In the genomic region with DNA sequence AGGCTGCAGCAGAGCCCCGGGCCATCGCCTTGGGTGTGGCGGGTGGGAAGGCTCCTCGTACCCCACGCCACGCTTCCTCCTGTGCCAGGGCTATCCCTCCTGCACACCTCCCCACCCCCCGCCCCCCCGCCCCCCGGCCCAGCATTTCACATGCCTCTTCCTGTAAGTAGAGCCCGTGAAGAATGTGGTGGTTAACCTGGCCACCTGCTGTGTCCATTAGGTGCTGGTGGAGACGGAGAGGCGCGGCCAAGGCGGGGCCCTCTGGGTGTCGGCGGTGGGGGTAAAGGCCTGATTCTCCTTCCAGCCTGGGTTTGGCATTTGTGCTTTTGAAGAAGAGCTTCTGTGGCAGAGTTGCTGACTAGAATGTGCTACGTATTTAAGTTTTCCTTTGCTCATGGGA, we compare ENCODE assay signal across 21 cellular contexts.
"Had no signal": no experiment of that assay in that cellular context is flagged by ENCODE, and none has a peak within 500 bp of the region (broad histone marks: within the 10 kb centered on the region; RNA-seq: fewer than 3 reads in every experiment).

No MANE protein-coding gene starts in this region.

- H3K4me3 ChIP-seq: dorsolateral prefrontal cortex, hepatocyte, left lung, neural progenitor cell, psoas muscle, testis, upper lobe of left lung had no signal

- H3K9me3 ChIP-seq: left lung, psoas muscle, testis, upper lobe of left lung had no signal

- FAIRE-seq: keratinocyte had no signal

- H3K27ac ChIP-seq: dorsolateral prefrontal cortex, foreskin keratinocyte, hepatocyte, left lung, neural progenitor cell, psoas muscle, testis, upper lobe of left lung, WERI-Rb-1 had no signal

- ATAC-seq: foreskin keratinocyte, left lung, psoas muscle, right cardiac atrium had no signal

- DNase-seq: activated CD4-positive, alpha-beta memory T cell treated with anti-CD3 and anti-CD28 coated beads for 36 hours; activated CD4-positive, alpha-beta T cell treated with anti-CD3 and anti-CD28 coated beads for 4 hours; activated naive CD4-positive, alpha-beta T cell treated with anti-CD3 and anti-CD28 coated beads for 36 hours; activated T-cell treated with anti-CD3 and anti-CD28 coated beads, Interleukin-2, amount 50 U/mL, for 24 hours; anterior cingulate cortex; caudate nucleus; dorsolateral prefrontal cortex; foreskin keratinocyte; left lung; naive B cell; psoas muscle; right cardiac atrium; stimulated activated CD4-positive, alpha-beta T cell treated with anti-CD3 and anti-CD28 coated beads, Interleukin-2, amount 100 ng/mL, for 48 hours; T-helper 2 cell; testis; WERI-Rb-1 had no signal

- H3K9ac ChIP-seq: neural progenitor cell had no signal

- H2AFZ ChIP-seq: hepatocyte, neural progenitor cell had no signal

- H3K27ac Mint-ChIP-seq: activated CD4-positive, alpha-beta memory T cell treated with anti-CD3 and anti-CD28 coated beads for 36 hours; activated naive CD4-positive, alpha-beta T cell treated with anti-CD3 and anti-CD28 coated beads for 36 hours; activated T-cell treated with anti-CD3 and anti-CD28 coated beads, Interleukin-2, amount 50 U/mL, for 24 hours; brain; naive B cell; neural progenitor cell had no signal

- H3K36me3 ChIP-seq: left lung, neural progenitor cell, upper lobe of left lung, WERI-Rb-1 had no signal

- H3K4me3 Mint-ChIP-seq: activated CD4-positive, alpha-beta memory T cell treated with anti-CD3 and anti-CD28 coated beads for 36 hours; activated naive CD4-positive, alpha-beta T cell treated with anti-CD3 and anti-CD28 coated beads for 36 hours; activated T-cell treated with anti-CD3 and anti-CD28 coated beads, Interleukin-2, amount 50 U/mL, for 24 hours; brain; naive B cell; neural progenitor cell had no signal

- H3K9me3 Mint-ChIP-seq: activated CD4-positive, alpha-beta memory T cell treated with anti-CD3 and anti-CD28 coated beads for 36 hours; activated naive CD4-positive, alpha-beta T cell treated with anti-CD3 and anti-CD28 coated beads for 36 hours; activated T-cell treated with anti-CD3 and anti-CD28 coated beads, Interleukin-2, amount 50 U/mL, for 24 hours; brain; naive B cell; neural progenitor cell had no signal

- H3K4me2 ChIP-seq: hepatocyte, neural progenitor cell had no signal

- H3K27me3 ChIP-seq: dorsolateral prefrontal cortex, foreskin keratinocyte, hepatocyte, neural progenitor cell, testis, upper lobe of left lung had no signal

- H3K36me3 Mint-ChIP-seq: activated CD4-positive, alpha-beta memory T cell treated with anti-CD3 and anti-CD28 coated beads for 36 hours; brain; naive B cell; neural progenitor cell had no signal

- H3K79me2 ChIP-seq: hepatocyte had no signal

- H3K4me1 ChIP-seq: foreskin keratinocyte, left lung, psoas muscle had no signal

- H3K27me3 Mint-ChIP-seq: activated CD4-positive, alpha-beta memory T cell treated with anti-CD3 and anti-CD28 coated beads for 36 hours had no signal
